ENCODE assay signal across 15 cellular contexts in the genomic region with DNA sequence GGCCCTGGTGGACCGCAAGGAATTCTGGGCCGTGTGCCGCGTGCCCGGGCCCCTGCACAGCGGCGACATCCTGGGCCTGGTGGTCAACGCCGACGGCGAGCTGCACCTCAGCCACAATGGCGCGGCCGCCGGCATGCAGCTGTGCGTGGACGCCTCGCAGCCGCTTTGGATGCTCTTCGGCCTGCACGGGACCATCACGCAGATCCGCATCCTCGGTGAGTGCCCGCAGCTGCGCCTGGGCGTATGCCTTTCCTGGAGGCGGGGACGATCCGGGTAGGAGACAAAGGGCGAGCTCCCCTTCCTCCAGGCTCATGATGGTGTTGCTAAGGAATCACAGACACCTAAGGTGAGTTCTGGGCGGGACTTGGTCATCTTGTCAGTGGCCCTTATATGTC.
A peak's percentile ranks its signal among the peaks of the same experiment; 100 is the strongest.
DNase-seq lines count a peak whose midpoint lies in the region; ATAC-seq and TF ChIP-seq lines count a peak whose summit lies in the region.
"Had no signal": no experiment of that assay in that cellular context is flagged by ENCODE, and none has a peak within 500 bp of the region (broad histone marks: within the 10 kb centered on the region; RNA-seq: fewer than 3 reads in every experiment).

No MANE protein-coding gene starts in this region.

- H3K9me3 ChIP-seq in RWPE2 (ENCODE audit: severe bottlenecking) (no peaks in the 10 kb centered on the region), endodermal cell (ENCODE audit: control insufficient read depth, low read length) (no peaks in the 10 kb centered on the region), tibial artery (peaks cover 0 to 9% (median 4%) of the 10 kb centered on the region in 3 donors)
- H3K9me3 ChIP-seq: mucosa of descending colon had no signal

- no peak overlapping the region for H3K27ac ChIP-seq in RWPE2 (ENCODE audit: poor library complexity, severe bottlenecking)
- H3K27ac ChIP-seq in endodermal cell (ENCODE audit: low read depth, low read length): no peak overlapping the region
- no peak overlapping the region for H3K27ac ChIP-seq in tibial artery
- H3K27ac ChIP-seq: 22Rv1, epithelial cell of prostate had no signal

- H3K4me1 Mint-ChIP-seq in T-helper 2 cell treated with Interferon-gamma antibody and Interleukin-4, amounts not matched to agents 5 μg/mL and 100 μg/mL, for 36 hours (ENCODE audit: low read depth): peaks cover 4% of the 10 kb centered on the region
- peaks cover 3 to 10% of the 10 kb centered on the region in 2 donors for H3K4me1 Mint-ChIP-seq in effector memory CD8-positive, alpha-beta T cell (ENCODE audit: low read depth in 2 of 2)
- H3K4me1 Mint-ChIP-seq in stimulated activated naive B cell treated with anti-CD40 and anti-IgM and Interleukin-4, amounts not matched to agents 10 μg/mL and 1 μg/mL and 100 μg/mL, for 72 hours: peaks cover 8 to 11% of the 10 kb centered on the region in 2 donors
- peaks cover 3% of the 10 kb centered on the region for H3K4me1 Mint-ChIP-seq in endodermal cell

- 0 out of 3 replicates have a peak, but pooled peaks have one; percentile 20 for ATAC-seq in RWPE2 (ENCODE audit: low read depth)
- no peak for ATAC-seq in effector memory CD8-positive, alpha-beta T cell (replicated peaks)
- ATAC-seq in stimulated activated naive B cell treated with anti-CD40 and anti-IgM and Interleukin-4, amounts not matched to agents 10 μg/mL and 1 μg/mL and 100 μg/mL, for 72 hours (replicated peaks): no peak

- H3K4me3 ChIP-seq in RWPE2 (ENCODE audit: severe bottlenecking): peak overlapping the region; percentile 38
- H3K4me3 ChIP-seq in endodermal cell (ENCODE audit: low read length): no peak overlapping the region
- H3K4me3 ChIP-seq in tibial artery: peak overlapping the region in 1 of 2 donors; percentile 47
- H3K4me3 ChIP-seq: mucosa of descending colon had no signal

- H3K27me3 ChIP-seq in RWPE2 (ENCODE audit: insufficient read depth, poor library complexity, severe bottlenecking) (no peaks in the 10 kb centered on the region), endodermal cell (ENCODE audit: control insufficient read depth, insufficient read depth, low read length, poor library complexity, severe bottlenecking) (no peaks in the 10 kb centered on the region), tibial artery (peaks cover 0 to 11% of the 10 kb centered on the region in 2 donors)

- H3K36me3 Mint-ChIP-seq in T-helper 2 cell treated with Interferon-gamma antibody and Interleukin-4, amounts not matched to agents 5 μg/mL and 100 μg/mL, for 36 hours (ENCODE audit: low read depth): peaks cover 2% of the 10 kb centered on the region
- peaks cover 8% of the 10 kb centered on the region for H3K36me3 Mint-ChIP-seq in effector memory CD8-positive, alpha-beta T cell (ENCODE audit: insufficient read depth)
- peaks cover 0 to 4% of the 10 kb centered on the region in 2 donors for H3K36me3 Mint-ChIP-seq in stimulated activated naive B cell treated with anti-CD40 and anti-IgM and Interleukin-4, amounts not matched to agents 10 μg/mL and 1 μg/mL and 100 μg/mL, for 72 hours
- no peaks in the 10 kb centered on the region for H3K36me3 Mint-ChIP-seq in endodermal cell (ENCODE audit: low read depth)

- 97 to 98% methylated on average over 28 to 32 of the region's 32 CpGs for WGBS in endodermal cell (ENCODE audit: insufficient coverage in 1 of 2, insufficient read length in 1 of 2), 2 experiments

- H3K4me3 Mint-ChIP-seq in T-helper 2 cell treated with Interferon-gamma antibody and Interleukin-4, amounts not matched to agents 5 μg/mL and 100 μg/mL, for 36 hours: peak overlapping the region; percentile 40
- peak overlapping the region; percentile 87 to 88 for H3K4me3 Mint-ChIP-seq in effector memory CD8-positive, alpha-beta T cell
- peak overlapping the region; percentile 69 to 76 for H3K4me3 Mint-ChIP-seq in stimulated activated naive B cell treated with anti-CD40 and anti-IgM and Interleukin-4, amounts not matched to agents 10 μg/mL and 1 μg/mL and 100 μg/mL, for 72 hours
- H3K4me3 Mint-ChIP-seq in endodermal cell: no peak overlapping the region

- intact Hi-C loops in tibial artery (cut with DNase I; ENCODE audit: low total_unique reads): no loop called here

- no peaks in the 10 kb centered on the region for H3K4me1 ChIP-seq in RWPE2 (ENCODE audit: insufficient read depth, poor library complexity, severe bottlenecking)
- H3K4me1 ChIP-seq in endodermal cell (ENCODE audit: control insufficient read depth, insufficient read depth, low read length): no peaks in the 10 kb centered on the region
- peaks cover 0 to 29% (median 17%) of the 10 kb centered on the region in 4 donors for H3K4me1 ChIP-seq in tibial artery

- no peak for DNase-seq in T-helper 2 cell treated with Interferon-gamma antibody and Interleukin-4, amounts not matched to agents 5 μg/mL and 100 μg/mL, for 36 hours (ENCODE audit: low spot score)
- DNase-seq in T-helper 2 cell (no peak), RWPE2 (ENCODE audit: low spot score) (no peak), endodermal cell (no peak), tibial artery (no peak), GF-D8 (lab: John Stamatoyannopoulos, UW) (no peak)
- no peak for DNase-seq in effector memory CD8-positive, alpha-beta T cell
- DNase-seq in stimulated activated naive B cell treated with anti-CD40 and anti-IgM and Interleukin-4, amounts not matched to agents 10 μg/mL and 1 μg/mL and 100 μg/mL, for 72 hours: no peak
- DNase-seq: DMS 273 treated with DMSO at 0.1 percent for 48 hours, NCI-H1105, NCI-H510A had no signal

- no peak for TF ChIP-seq CTCF in RWPE2 (IDR thresholded peaks at IDR 0.05; ENCODE audit: poor library complexity, severe bottlenecking)
- TF ChIP-seq CTCF in endodermal cell (conservative IDR thresholded peaks at IDR 0.05): no peak
- no peak for TF ChIP-seq CTCF in tibial artery (IDR thresholded peaks at IDR 0.05)

- no peaks in the 10 kb centered on the region for H3K9me3 Mint-ChIP-seq in T-helper 2 cell treated with Interferon-gamma antibody and Interleukin-4, amounts not matched to agents 5 μg/mL and 100 μg/mL, for 36 hours
- H3K9me3 Mint-ChIP-seq in effector memory CD8-positive, alpha-beta T cell: no peaks in the 10 kb centered on the region
- H3K9me3 Mint-ChIP-seq in stimulated activated naive B cell treated with anti-CD40 and anti-IgM and Interleukin-4, amounts not matched to agents 10 μg/mL and 1 μg/mL and 100 μg/mL, for 72 hours: no peaks in the 10 kb centered on the region
- peaks cover 11% of the 10 kb centered on the region for H3K9me3 Mint-ChIP-seq in endodermal cell
- H3K9me3 Mint-ChIP-seq: T-helper 1 cell treated with Interleukin-12 subunit alpha and Interleukin-12 subunit beta and Interleukin-4 antibody, amounts not matched to agents 30 μg/mL and 1 μg/mL, for 36 hours had no signal

- no peak overlapping the region for H3K27ac Mint-ChIP-seq in T-helper 2 cell treated with Interferon-gamma antibody and Interleukin-4, amounts not matched to agents 5 μg/mL and 100 μg/mL, for 36 hours
- H3K27ac Mint-ChIP-seq in effector memory CD8-positive, alpha-beta T cell: peak overlapping the region in 1 of 2 donors; percentile 68
- H3K27ac Mint-ChIP-seq in stimulated activated naive B cell treated with anti-CD40 and anti-IgM and Interleukin-4, amounts not matched to agents 10 μg/mL and 1 μg/mL and 100 μg/mL, for 72 hours: peak overlapping the region; percentile 25
- H3K27ac Mint-ChIP-seq in endodermal cell: no peak overlapping the region

- no peak overlapping the region for H3K9ac ChIP-seq in endodermal cell (ENCODE audit: extremely low read depth, low read length, poor library complexity, severe bottlenecking)

- H3K36me3 ChIP-seq in RWPE2 (ENCODE audit: low read depth) (no peaks in the 10 kb centered on the region), endodermal cell (ENCODE audit: control insufficient read depth, insufficient read depth, low read length) (no peaks in the 10 kb centered on the region), tibial artery (peaks cover 10 to 32% (median 14%) of the 10 kb centered on the region in 3 donors)

- peaks cover 10% of the 10 kb centered on the region for H3K27me3 Mint-ChIP-seq in T-helper 2 cell treated with Interferon-gamma antibody and Interleukin-4, amounts not matched to agents 5 μg/mL and 100 μg/mL, for 36 hours (ENCODE audit: low read depth)
- H3K27me3 Mint-ChIP-seq in effector memory CD8-positive, alpha-beta T cell: no peaks in the 10 kb centered on the region
- peaks cover 0 to 7% of the 10 kb centered on the region in 2 donors for H3K27me3 Mint-ChIP-seq in stimulated activated naive B cell treated with anti-CD40 and anti-IgM and Interleukin-4, amounts not matched to agents 10 μg/mL and 1 μg/mL and 100 μg/mL, for 72 hours
- H3K27me3 Mint-ChIP-seq in endodermal cell (ENCODE audit: insufficient read depth): peaks cover 34% of the 10 kb centered on the region
